Comparison of ENCODE assay signal across 19 cellular contexts in genomic region chr2:198188982-198189381, GRCh38.
"Had no signal": no experiment of that assay in that cellular context is flagged by ENCODE, and none has a peak within 500 bp of the region (broad histone marks: within the 10 kb centered on the region; RNA-seq: fewer than 3 reads in every experiment).

No MANE protein-coding gene starts in this region.

- H3K27me3 ChIP-seq: left lung, right lobe of liver, stomach, thyroid gland, upper lobe of left lung, vagina had no signal

- H3K27ac ChIP-seq: coronary artery, left lung, right lobe of liver, stomach, thyroid gland, upper lobe of left lung, vagina had no signal

- H3K9me3 ChIP-seq: left lung, right lobe of liver, stomach, thyroid gland, upper lobe of left lung, vagina had no signal

- DNase-seq: activated CD4-positive, alpha-beta T cell treated with anti-CD3 and anti-CD28 coated beads for 4 hours; activated CD4-positive, alpha-beta T cell treated with anti-CD3 and anti-CD28 coated beads, Interleukin-2, amount 50 U/mL, for 4 hours; activated effector memory CD4-positive, alpha-beta T cell treated with Interleukin-2 at 50 U/mL for 16 hours; activated naive CD4-positive, alpha-beta T cell treated with Interleukin-2 at 50 U/mL for 16 hours; anterior cingulate cortex; effector memory CD8-positive, alpha-beta T cell; erythroblast; head of caudate nucleus; kidney glomerular epithelial cell; right lobe of liver; stimulated activated CD4-positive, alpha-beta T cell treated with anti-CD3 and anti-CD28 coated beads, Interleukin-4, amount 100 ng/mL, for 24 hours; stomach; T-helper 1 cell; thyroid gland had no signal

- H3K4me1 ChIP-seq: left lung, right lobe of liver, stomach, thyroid gland, upper lobe of left lung, vagina had no signal

- H3K36me3 ChIP-seq: left lung, right lobe of liver, stomach, thyroid gland, upper lobe of left lung, vagina had no signal

- H3K4me3 ChIP-seq: coronary artery, left lung, lung, right lobe of liver, stomach, thyroid gland, upper lobe of left lung, vagina had no signal
